Comparison of ENCODE assay signal across 8 cellular contexts in the genomic region with DNA sequence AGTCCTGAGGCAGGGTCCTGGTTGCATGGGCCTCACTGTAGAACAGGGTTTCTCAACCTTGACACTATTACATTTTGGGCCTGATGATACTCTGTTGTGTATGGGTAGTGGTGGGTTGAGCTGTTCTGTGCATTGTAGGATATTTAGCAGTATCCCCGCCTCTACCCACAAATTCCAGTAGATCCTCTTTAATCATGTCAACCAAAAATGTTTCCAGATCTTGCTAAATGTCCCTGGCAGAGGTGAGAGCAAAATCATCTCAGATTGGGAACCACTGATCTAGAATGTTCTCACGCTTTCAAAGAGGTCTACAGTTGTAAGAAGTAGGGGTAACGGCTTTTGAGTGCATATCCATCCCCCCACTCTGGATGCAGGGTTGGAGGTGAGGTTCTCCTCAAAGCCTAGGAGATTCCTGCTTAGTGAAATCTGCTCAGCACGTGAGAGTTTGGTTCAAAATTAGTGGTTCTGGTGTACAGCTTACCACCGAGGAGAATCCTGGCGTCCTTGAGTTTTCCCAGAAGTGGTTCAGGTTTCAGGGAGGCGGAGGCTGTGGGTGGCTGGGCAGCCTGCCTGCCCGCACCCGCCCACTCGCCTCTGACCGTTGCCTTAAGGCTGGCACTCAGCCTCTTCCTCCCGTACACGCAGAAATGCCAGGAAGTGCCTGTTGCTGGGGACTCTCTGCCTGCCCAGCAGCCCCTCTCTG. TPM values are rescaled to one million over a fixed set of nuclear protein-coding genes. Genes with fewer than 3 reads are reported as not detected.
DNase-seq lines count a peak whose midpoint lies in the region; FAIRE-seq and TF ChIP-seq lines count a peak whose summit lies in the region.
"Had no signal": no experiment of that assay in that cellular context is flagged by ENCODE, and none has a peak within 500 bp of the region (broad histone marks: within the 10 kb centered on the region; RNA-seq: fewer than 3 reads in every experiment).

No MANE protein-coding gene starts in this region.

- 34% methylated on average over 13 of the region's 13 CpGs for WGBS in liver

- H3K4me1 ChIP-seq in liver (ENCODE audit: control insufficient read depth in 4 of 4, insufficient read depth in 4 of 4, low read length in 3 of 4) = peaks cover 5 to 44% (median 27%) of the 10 kb centered on the region in 4 donors

- H3K9me3 ChIP-seq in liver (ENCODE audit: control insufficient read depth in 4 of 4, low read length in 3 of 4) = no peaks in the 10 kb centered on the region

- no peaks in the 10 kb centered on the region for H3K27me3 ChIP-seq in liver (ENCODE audit: control insufficient read depth in 4 of 4, insufficient read depth in 4 of 4, low read length in 3 of 4)

- peak overlapping the region; percentile 14 for H3K27ac ChIP-seq in cingulate gyrus (ENCODE audit: low read depth, low read length)
- H3K27ac ChIP-seq in liver (ENCODE audit: low read depth in 1 of 2, low read length in 2 of 2) = peak overlapping the region; percentile 85 to 90

- TF ChIP-seq RAD21 in liver (IDR thresholded peaks at IDR 0.05) = peak in 1 of 2 donors; percentile 9

- TF ChIP-seq CTCF in liver (IDR thresholded peaks at IDR 0.05; ENCODE audit: low read depth, low read length, missing input control) = no peak

- peak overlapping the region; percentile 33 to 58 for H3K9ac ChIP-seq in liver (ENCODE audit: low read depth in 1 of 2, low read length in 2 of 2)

- peak overlapping the region; percentile 63 to 80 (median 67) for H3K4me3 ChIP-seq in liver (ENCODE audit: low read depth in 1 of 3, low read length in 3 of 3)

- DNase-seq in NCI-H2029 (lab: John Stamatoyannopoulos, UW) = peak; percentile 91
- peak; percentile 81 for DNase-seq in urothelium cell line (ENCODE audit: low spot score)
- no peak for DNase-seq in stimulated activated naive CD4-positive, alpha-beta T cell (lab: John Stamatoyannopoulos, UW)
- DNase-seq in NCI-H526 treated with DMSO at 0.1 percent for 48 hours (lab: John Stamatoyannopoulos, UW) = no peak
- no peak for DNase-seq in NCI-H146 treated with DMSO at 0.1 percent for 48 hours (lab: John Stamatoyannopoulos, UW; ENCODE audit: unreplicated experiment)
- DNase-seq: NCI-H2107 had no signal

- no peaks in the 10 kb centered on the region for H3K36me3 ChIP-seq in liver (ENCODE audit: control insufficient read depth in 4 of 4, insufficient read depth in 3 of 4, low read depth in 1 of 4, low read length in 3 of 4)

- FAIRE-seq in urothelium cell line (lab: Jason Lieb, UNC) = no peak

TF ChIP-seq in liver, 16 proteins besides CTCF, POLR2A, EP300 and RAD21:
- TF ChIP-seq HNF4G (IDR thresholded peaks at IDR 0.05) (no peak), YY1 (IDR thresholded peaks at IDR 0.05) (peak; percentile 36), TAF1 (conservative IDR thresholded peaks at IDR 0.05) (no peak), FOXA1 (IDR thresholded peaks at IDR 0.05) (no peak), FOXA2 (IDR thresholded peaks at IDR 0.05) (no peak), HNF4A (conservative IDR thresholded peaks at IDR 0.05) (peak; percentile 37 to 56), RXRA (IDR thresholded peaks at IDR 0.05) (peak; percentile 14 to 53), EGR1 (IDR thresholded peaks at IDR 0.05; ENCODE audit: low read depth in 2 of 2) (peak; percentile 87 to 96), JUND (IDR thresholded peaks at IDR 0.05) (no peak), NR2F2 (IDR thresholded peaks at IDR 0.05) (no peak), SP1 (IDR thresholded peaks at IDR 0.05) (peak; percentile 28), GABPA (IDR thresholded peaks at IDR 0.05 in 1 of 2, conservative IDR thresholded peaks at IDR 0.05 in 1 of 2) (peak in 1 of 2 donors; percentile 29)
- TF ChIP-seq, protein P1, sequence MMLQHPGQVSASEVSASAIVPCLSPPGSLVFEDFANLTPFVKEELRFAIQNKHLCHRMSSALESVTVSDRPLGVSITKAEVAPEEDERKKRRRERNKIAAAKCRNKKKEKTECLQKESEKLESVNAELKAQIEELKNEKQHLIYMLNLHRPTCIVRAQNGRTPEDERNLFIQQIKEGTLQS (IDR thresholded peaks at IDR 0.05) = no peak
- TF ChIP-seq, protein P2, sequence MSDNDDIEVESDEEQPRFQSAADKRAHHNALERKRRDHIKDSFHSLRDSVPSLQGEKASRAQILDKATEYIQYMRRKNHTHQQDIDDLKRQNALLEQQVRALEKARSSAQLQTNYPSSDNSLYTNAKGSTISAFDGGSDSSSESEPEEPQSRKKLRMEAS (IDR thresholded peaks at IDR 0.05) = peak; percentile 85
- TF ChIP-seq, protein P3, sequence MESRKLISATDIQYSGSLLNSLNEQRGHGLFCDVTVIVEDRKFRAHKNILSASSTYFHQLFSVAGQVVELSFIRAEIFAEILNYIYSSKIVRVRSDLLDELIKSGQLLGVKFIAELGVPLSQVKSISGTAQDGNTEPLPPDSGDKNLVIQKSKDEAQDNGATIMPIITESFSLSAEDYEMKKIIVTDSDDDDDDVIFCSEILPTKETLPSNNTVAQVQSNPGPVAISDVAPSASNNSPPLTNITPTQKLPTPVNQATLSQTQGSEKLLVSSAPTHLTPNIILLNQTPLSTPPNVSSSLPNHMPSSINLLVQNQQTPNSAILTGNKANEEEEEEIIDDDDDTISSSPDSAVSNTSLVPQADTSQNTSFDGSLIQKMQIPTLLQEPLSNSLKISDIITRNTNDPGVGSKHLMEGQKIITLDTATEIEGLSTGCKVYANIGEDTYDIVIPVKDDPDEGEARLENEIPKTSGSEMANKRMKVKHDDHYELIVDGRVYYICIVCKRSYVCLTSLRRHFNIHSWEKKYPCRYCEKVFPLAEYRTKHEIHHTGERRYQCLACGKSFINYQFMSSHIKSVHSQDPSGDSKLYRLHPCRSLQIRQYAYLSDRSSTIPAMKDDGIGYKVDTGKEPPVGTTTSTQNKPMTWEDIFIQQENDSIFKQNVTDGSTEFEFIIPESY (IDR thresholded peaks at IDR 0.05) = no peak
- TF ChIP-seq, protein P4, sequence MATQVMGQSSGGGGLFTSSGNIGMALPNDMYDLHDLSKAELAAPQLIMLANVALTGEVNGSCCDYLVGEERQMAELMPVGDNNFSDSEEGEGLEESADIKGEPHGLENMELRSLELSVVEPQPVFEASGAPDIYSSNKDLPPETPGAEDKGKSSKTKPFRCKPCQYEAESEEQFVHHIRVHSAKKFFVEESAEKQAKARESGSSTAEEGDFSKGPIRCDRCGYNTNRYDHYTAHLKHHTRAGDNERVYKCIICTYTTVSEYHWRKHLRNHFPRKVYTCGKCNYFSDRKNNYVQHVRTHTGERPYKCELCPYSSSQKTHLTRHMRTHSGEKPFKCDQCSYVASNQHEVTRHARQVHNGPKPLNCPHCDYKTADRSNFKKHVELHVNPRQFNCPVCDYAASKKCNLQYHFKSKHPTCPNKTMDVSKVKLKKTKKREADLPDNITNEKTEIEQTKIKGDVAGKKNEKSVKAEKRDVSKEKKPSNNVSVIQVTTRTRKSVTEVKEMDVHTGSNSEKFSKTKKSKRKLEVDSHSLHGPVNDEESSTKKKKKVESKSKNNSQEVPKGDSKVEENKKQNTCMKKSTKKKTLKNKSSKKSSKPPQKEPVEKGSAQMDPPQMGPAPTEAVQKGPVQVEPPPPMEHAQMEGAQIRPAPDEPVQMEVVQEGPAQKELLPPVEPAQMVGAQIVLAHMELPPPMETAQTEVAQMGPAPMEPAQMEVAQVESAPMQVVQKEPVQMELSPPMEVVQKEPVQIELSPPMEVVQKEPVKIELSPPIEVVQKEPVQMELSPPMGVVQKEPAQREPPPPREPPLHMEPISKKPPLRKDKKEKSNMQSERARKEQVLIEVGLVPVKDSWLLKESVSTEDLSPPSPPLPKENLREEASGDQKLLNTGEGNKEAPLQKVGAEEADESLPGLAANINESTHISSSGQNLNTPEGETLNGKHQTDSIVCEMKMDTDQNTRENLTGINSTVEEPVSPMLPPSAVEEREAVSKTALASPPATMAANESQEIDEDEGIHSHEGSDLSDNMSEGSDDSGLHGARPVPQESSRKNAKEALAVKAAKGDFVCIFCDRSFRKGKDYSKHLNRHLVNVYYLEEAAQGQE (IDR thresholded peaks at IDR 0.05) = no peak

RNA-seq across cellular contexts. Expression of a gene that starts 5.3 kb away (rescaled TPM):
- 1 to 10 TPM; 7.3 to 7.4 TPM for total RNA-seq in liver
- 1 to 10 TPM; 1.2 to 2.1 TPM for polyA plus RNA-seq in liver

RNA-seq across cellular contexts. Expression of a gene that starts 37.2 kb away (rescaled TPM):
- total RNA-seq in liver = 1 to 10 TPM; 3.8 to 4.4 TPM
- polyA plus RNA-seq in liver = 1 to 10 TPM; 2.1 to 3.9 TPM

Comparison
In these comparisons a context has a peak if more than half of its experiments do, and no peak if none do; other contexts are left out.
1. DNase-seq: peak in NCI-H2029 (single experiment) and urothelium cell line (single experiment); none in stimulated activated naive CD4-positive, alpha-beta T cell (0 of 6), NCI-H526 treated with DMSO at 0.1 percent for 48 hours (single experiment) and NCI-H146 treated with DMSO at 0.1 percent for 48 hours (single experiment).